Comparison of ENCODE assay signal across 1 cellular context in genomic region chr19:10899171-10899653, GRCh38.
TF ChIP-seq lines count a peak whose summit lies in the region.

No MANE protein-coding gene starts in this region.

TF ChIP-seq in K562, 482 proteins besides CTCF, POLR2A, EP300 and RAD21:
- no peak for TF ChIP-seq ZNF41 (CRISPR knock-in tag; conservative IDR thresholded peaks at IDR 0.05)
- TF ChIP-seq NFIC (IDR thresholded peaks at IDR 0.05), result peak; percentile 65
TF ChIP-seq in K562: peak in this region for 1.
